In the genomic region with DNA sequence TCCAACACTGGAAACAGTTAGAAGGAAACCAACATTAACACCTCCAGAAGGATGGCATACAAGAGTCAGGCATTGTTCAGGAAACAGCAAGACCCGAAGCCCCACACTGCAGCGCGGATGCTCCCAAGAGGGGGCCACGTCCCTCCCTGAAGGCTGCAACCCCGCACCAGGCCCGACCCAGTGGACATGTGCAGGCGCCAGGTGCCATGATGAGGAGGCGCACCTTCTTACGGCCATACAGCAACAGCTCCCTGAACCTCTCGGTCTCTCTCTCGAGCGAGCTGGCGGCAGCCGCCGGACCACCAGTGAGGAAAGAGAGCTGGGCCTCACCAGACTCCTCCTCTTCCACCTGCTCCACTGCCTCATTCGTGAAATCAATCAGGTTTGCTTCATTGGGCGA, we compare ENCODE assay signal across 31 cellular contexts.
"Had no signal": no experiment of that assay in that cellular context is flagged by ENCODE, and none has a peak within 500 bp of the region (broad histone marks: within the 10 kb centered on the region; RNA-seq: fewer than 3 reads in every experiment).

No MANE protein-coding gene starts in this region.

- H3K27ac Mint-ChIP-seq: activated B cell treated with CpG ODN at 0.5 μM for 24 hours; activated CD8-positive, alpha-beta T cell treated with anti-CD3 and anti-CD28 coated beads for 36 hours; activated naive CD8-positive, alpha-beta T cell; activated T-helper 17 cell treated with anti-CD3 and anti-CD28 coated beads, Interleukin-2, amount 50 U/mL, for 72 hours; effector memory CD8-positive, alpha-beta T cell; T-cell; T-helper 1 cell treated with Interleukin-12 subunit alpha and Interleukin-12 subunit beta and Interleukin-4 antibody, amounts not matched to agents 30 μg/mL and 1 μg/mL, for 36 hours had no signal

- ATAC-seq: activated CD4-positive, CD25-positive, alpha-beta regulatory T cell treated with anti-CD3 and anti-CD28 coated beads, Interleukin-2, amount 50 U/mL, for 24 hours; activated CD8-positive, alpha-beta T cell treated with anti-CD3 and anti-CD28 coated beads for 36 hours; activated T-cell treated with anti-CD3 and anti-CD28 coated beads, Interleukin-2, amount 50 U/mL, for 4 hours; activated T-helper 17 cell treated with anti-CD3 and anti-CD28 coated beads, Interleukin-2, amount 50 U/mL, for 72 hours; body of pancreas; effector memory CD8-positive, alpha-beta T cell; foreskin keratinocyte; gastrocnemius medialis; T-cell had no signal

- H3K27me3 ChIP-seq: body of pancreas, esophagus muscularis mucosa, foreskin keratinocyte, gastrocnemius medialis had no signal

- H3K4me3 Mint-ChIP-seq: activated B cell treated with CpG ODN at 0.5 μM for 24 hours; activated CD8-positive, alpha-beta T cell treated with anti-CD3 and anti-CD28 coated beads for 36 hours; activated naive CD8-positive, alpha-beta T cell; activated T-cell treated with anti-CD3 and anti-CD28 coated beads, Interleukin-2, amount 50 U/mL, for 4 hours; activated T-helper 17 cell treated with anti-CD3 and anti-CD28 coated beads, Interleukin-2, amount 50 U/mL, for 72 hours; effector memory CD8-positive, alpha-beta T cell; T-cell; T-helper 1 cell treated with Interleukin-12 subunit alpha and Interleukin-12 subunit beta and Interleukin-4 antibody, amounts not matched to agents 30 μg/mL and 1 μg/mL, for 36 hours had no signal

- H3K4me1 ChIP-seq: body of pancreas, esophagus muscularis mucosa, foreskin keratinocyte, gastrocnemius medialis had no signal

- H3K27ac ChIP-seq: body of pancreas, esophagus muscularis mucosa, foreskin keratinocyte, gastrocnemius medialis, WERI-Rb-1 had no signal

- DNase-seq: activated B cell treated with CpG ODN at 0.5 μM for 24 hours; activated CD4-positive, alpha-beta T cell treated with anti-CD3 and anti-CD28 coated beads for 48 hours; activated CD4-positive, alpha-beta T cell treated with anti-CD3 and anti-CD28 coated beads, Interleukin-2, amount 50 U/mL, for 1 hour; activated CD4-positive, alpha-beta T cell treated with anti-CD3 and anti-CD28 coated beads, Interleukin-2, amount 50 U/mL, for 48 hours; activated CD8-positive, alpha-beta memory T cell treated with anti-CD3 and anti-CD28 coated beads for 24 hours; activated CD8-positive, alpha-beta T cell treated with anti-CD3 and anti-CD28 coated beads for 36 hours; activated effector memory CD4-positive, alpha-beta T cell treated with Interleukin-2 at 50 U/mL for 16 hours; activated gamma-delta T cell treated with Interleukin-2 at 50 U/mL for 16 hours; activated naive CD4-positive, alpha-beta T cell treated with anti-CD3 and anti-CD28 coated beads, Interleukin-2, amount 50 U/mL, for 16 hours; activated naive CD4-positive, alpha-beta T cell treated with Interleukin-2 at 50 U/mL for 16 hours; activated T-cell treated with anti-CD3 and anti-CD28 coated beads, Interleukin-2, amount 50 U/mL, for 4 hours; amniotic stem cell; anterior cingulate cortex; body of pancreas; caudate nucleus; cortex of kidney; dermis blood vessel endothelial cell; effector CD4-positive, alpha-beta T cell; effector memory CD8-positive, alpha-beta T cell; erythroblast; foreskin keratinocyte; gastrocnemius medialis; T-cell; T1000; WERI-Rb-1 had no signal

- H3K4me1 Mint-ChIP-seq: activated B cell treated with CpG ODN at 0.5 μM for 24 hours; activated T-helper 17 cell treated with anti-CD3 and anti-CD28 coated beads, Interleukin-2, amount 50 U/mL, for 72 hours had no signal

- H3K27me3 Mint-ChIP-seq: activated B cell treated with CpG ODN at 0.5 μM for 24 hours; activated CD8-positive, alpha-beta T cell treated with anti-CD3 and anti-CD28 coated beads for 36 hours; activated naive CD8-positive, alpha-beta T cell; activated T-helper 17 cell treated with anti-CD3 and anti-CD28 coated beads, Interleukin-2, amount 50 U/mL, for 72 hours; effector memory CD8-positive, alpha-beta T cell; T-cell had no signal

- H3K36me3 Mint-ChIP-seq: activated naive CD8-positive, alpha-beta T cell had no signal

- H3K4me3 ChIP-seq: body of pancreas, esophagus muscularis mucosa, gastrocnemius medialis had no signal

- H3K9me3 ChIP-seq: body of pancreas, esophagus muscularis mucosa, gastrocnemius medialis had no signal

- FAIRE-seq: colon had no signal

- H3K9me3 Mint-ChIP-seq: activated B cell treated with CpG ODN at 0.5 μM for 24 hours; activated CD8-positive, alpha-beta T cell treated with anti-CD3 and anti-CD28 coated beads for 36 hours; activated T-cell treated with anti-CD3 and anti-CD28 coated beads, Interleukin-2, amount 50 U/mL, for 4 hours; activated T-helper 17 cell treated with anti-CD3 and anti-CD28 coated beads, Interleukin-2, amount 50 U/mL, for 72 hours; effector memory CD8-positive, alpha-beta T cell; T-cell; T-helper 1 cell treated with Interleukin-12 subunit alpha and Interleukin-12 subunit beta and Interleukin-4 antibody, amounts not matched to agents 30 μg/mL and 1 μg/mL, for 36 hours had no signal
